In the genomic region with DNA sequence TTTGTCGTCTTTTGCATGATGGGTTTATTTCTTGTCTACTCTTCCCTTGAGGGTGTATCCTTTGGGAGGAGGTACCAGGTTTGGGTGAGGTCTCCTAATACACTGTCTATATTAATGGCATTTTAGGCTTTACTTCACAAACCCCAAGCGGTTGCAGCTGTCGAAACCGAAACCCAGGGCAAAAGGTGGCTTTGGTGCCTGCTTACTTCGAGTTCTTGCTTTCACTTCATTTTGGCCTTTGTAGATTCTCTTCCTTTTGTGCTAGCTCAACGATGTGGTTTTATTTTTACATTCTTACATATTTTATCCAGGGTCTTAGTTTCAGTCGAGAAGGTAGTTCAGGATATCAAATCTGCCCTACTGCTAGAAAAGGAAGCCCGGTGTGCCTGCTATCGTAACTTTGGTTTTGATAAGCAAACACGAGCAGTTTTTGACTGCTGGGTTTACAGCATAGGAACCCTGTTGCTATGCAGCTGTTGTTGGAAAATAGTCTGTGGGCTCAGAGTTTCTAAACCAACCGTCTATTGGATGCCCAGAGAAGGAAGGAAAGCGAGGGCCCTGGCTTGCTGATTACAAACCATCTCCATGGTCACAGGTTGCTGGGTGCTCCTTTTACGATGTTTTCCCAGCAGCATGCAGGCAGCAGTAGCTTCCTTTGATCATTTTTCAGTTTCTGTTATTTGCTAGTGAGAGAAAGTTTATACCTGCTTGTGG, we compare ENCODE assay signal across 1 cellular context.
TF ChIP-seq lines count a peak whose summit lies in the region.

No MANE protein-coding gene starts in this region.

TF ChIP-seq in GM23338, 12 proteins besides CTCF, POLR2A, EP300 and RAD21 (continued from another document):
- TF ChIP-seq ZNF462 (CRISPR knock-in tag; IDR thresholded peaks at IDR 0.05) (no peak), EZH2 (IDR thresholded peaks at IDR 0.05; ENCODE audit: low read depth, unreplicated experiment) (no peak)
